ENCODE assay signal across 8 cellular contexts in the genomic region with DNA sequence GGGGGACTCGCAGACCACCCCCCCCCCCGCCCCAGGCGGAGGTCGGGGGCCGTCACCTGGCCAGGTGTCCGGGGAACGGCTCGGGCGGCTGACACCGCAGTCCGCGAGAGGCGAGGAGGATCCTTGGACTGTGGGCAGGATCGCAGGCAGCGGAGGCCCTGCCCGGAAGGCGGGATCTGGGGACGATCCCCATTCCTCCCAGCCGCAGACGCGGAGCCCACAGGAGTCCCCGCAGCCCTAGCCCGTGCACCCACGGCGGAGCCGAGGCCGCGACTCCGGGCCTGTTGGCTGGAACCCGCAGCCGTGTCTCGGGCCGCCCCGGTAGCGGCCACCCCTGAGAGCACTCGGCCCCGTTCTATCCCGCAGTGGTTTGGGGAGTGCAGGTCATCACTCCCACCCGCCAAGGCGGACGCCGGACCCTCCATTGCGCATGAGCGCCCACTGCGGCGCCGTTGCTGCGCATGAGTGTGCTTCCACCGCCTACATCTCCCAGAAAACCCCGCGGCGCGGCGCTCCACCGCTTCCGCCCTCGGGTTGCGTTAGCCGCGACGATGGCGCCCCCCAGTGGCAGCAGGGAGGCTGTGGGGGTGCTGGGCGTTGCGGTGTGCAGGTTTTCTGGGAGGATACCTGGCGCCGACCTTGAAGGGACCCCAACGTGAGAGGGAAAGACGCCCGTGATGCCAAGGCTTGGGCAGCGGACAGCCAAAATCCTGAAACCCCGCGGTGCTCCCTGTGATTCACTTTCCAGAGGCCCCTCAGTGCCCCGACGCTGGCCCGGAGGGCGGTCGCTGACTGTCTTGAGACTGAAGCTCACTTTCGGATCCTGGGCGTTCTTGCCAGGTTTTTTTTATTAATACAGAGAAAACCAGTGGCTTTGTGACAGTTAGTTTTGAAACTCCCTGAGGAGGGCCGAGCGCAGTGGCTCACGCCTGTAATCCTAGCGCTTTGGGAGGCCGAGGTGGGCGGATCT. TPM values are rescaled to one million over a fixed set of nuclear protein-coding genes. Genes with fewer than 3 reads are reported as not detected.
A peak's percentile ranks its signal among the peaks of the same experiment; 100 is the strongest.
DNase-seq lines count a peak whose midpoint lies in the region; ATAC-seq, FAIRE-seq and TF ChIP-seq lines count a peak whose summit lies in the region.

No MANE protein-coding gene starts in this region.

- H3K9me2 ChIP-seq in Loucy (replicated peaks; ENCODE audit: low read depth, low read length), result no peaks in the 10 kb centered on the region

- TF ChIP-seq POLR2A in thyroid gland (IDR thresholded peaks at IDR 0.05), result peak; percentile 18 to 89

- H3K4me3 ChIP-seq in Loucy (ENCODE audit: low read length, poor library complexity, severe bottlenecking) (peak overlapping the region; percentile 100), adipocyte (ENCODE audit: low read length) (peak overlapping the region; percentile 91), cardiac muscle cell (peak overlapping the region; percentile 92), pancreas (peak overlapping the region; percentile 51 to 100 (median 94)), thyroid gland (replicated peaks in 1 of 3) (peak overlapping the region; percentile 82 to 98 (median 92))

- no peaks in the 10 kb centered on the region for H3K9me3 ChIP-seq in Loucy (ENCODE audit: insufficient read depth, low read depth, low read length)
- peaks cover 6% of the 10 kb centered on the region for H3K9me3 ChIP-seq in adipocyte (ENCODE audit: control insufficient read depth, low read length)
- no peaks in the 10 kb centered on the region for H3K9me3 ChIP-seq in cardiac muscle cell (ENCODE audit: low read depth)
- H3K9me3 ChIP-seq in pancreas, result no peaks in the 10 kb centered on the region
- H3K9me3 ChIP-seq in thyroid gland, result no peaks in the 10 kb centered on the region

- H3K9ac ChIP-seq in Loucy (ENCODE audit: low read depth, low read length, poor library complexity, severe bottlenecking) (peak overlapping the region; percentile 94), adipocyte (ENCODE audit: low read length) (peak overlapping the region; percentile 93)

- no peaks in the 10 kb centered on the region for H4K20me1 ChIP-seq in Loucy (ENCODE audit: insufficient read depth, low read length, poor library complexity, severe bottlenecking)

- H3K79me2 ChIP-seq in Loucy (ENCODE audit: insufficient read depth, low read length), result peaks cover 20% of the 10 kb centered on the region

- no peaks in the 10 kb centered on the region for H3F3A ChIP-seq in Loucy (ENCODE audit: low read depth)

- H3K4me1 ChIP-seq in Loucy (ENCODE audit: insufficient read depth, low read length, poor library complexity, severe bottlenecking) (peaks cover 20% of the 10 kb centered on the region), adipocyte (ENCODE audit: control insufficient read depth, insufficient read depth, low read length) (peaks cover 16% of the 10 kb centered on the region), cardiac muscle cell (ENCODE audit: low read depth) (no peaks in the 10 kb centered on the region), pancreas (peaks cover 0 to 1% (median 0%) of the 10 kb centered on the region in 3 donors), thyroid gland (peaks cover 15 to 30% of the 10 kb centered on the region in 2 donors)

- FAIRE-seq in pancreas (lab: Jason Lieb, UNC), result no peak

- peak overlapping the region; percentile 100 for H2AFZ ChIP-seq in Loucy (ENCODE audit: low read length)

- DNase-seq in Daoy (ENCODE audit: low read depth) (peak; percentile 96), SKM-1 treated with dmso at 0.1 percent for 144 hours (lab: John Stamatoyannopoulos, UW; ENCODE audit: unreplicated experiment) (peak; percentile 31), adipocyte (ENCODE audit: low read depth) (peak; percentile 98), cardiac muscle cell (ENCODE audit: low read depth in 1 of 2, low spot score in 1 of 2) (peak; percentile 97 to 98), pancreas (peak; percentile 93 to 100 (median 96)), thyroid gland (peak; percentile 97 to 98)

- WGBS in pancreas, 2 donors, result 2 to 3% methylated on average over 76 to 85 of the region's 85 CpGs
- WGBS in thyroid gland, 2 donors, result 5 to 6% methylated on average over 24 to 28 of the region's 85 CpGs

- H3K27me3 ChIP-seq in Loucy (ENCODE audit: insufficient read depth, low read length, poor library complexity, severe bottlenecking) (no peaks in the 10 kb centered on the region), adipocyte (replicated peaks; ENCODE audit: control insufficient read depth, insufficient read depth, low read length) (no peaks in the 10 kb centered on the region), cardiac muscle cell (no peaks in the 10 kb centered on the region), pancreas (no peaks in the 10 kb centered on the region), thyroid gland (no peaks in the 10 kb centered on the region)

- H3K4me2 ChIP-seq in Loucy (ENCODE audit: low read depth, low read length, poor library complexity, severe bottlenecking), result peak overlapping the region; percentile 74

- H3K36me3 ChIP-seq in Loucy (ENCODE audit: insufficient read depth, low read length), result no peaks in the 10 kb centered on the region
- H3K36me3 ChIP-seq in adipocyte (ENCODE audit: control insufficient read depth, insufficient read depth, low read length, severe bottlenecking), result no peaks in the 10 kb centered on the region
- H3K36me3 ChIP-seq in cardiac muscle cell, result no peaks in the 10 kb centered on the region
- no peaks in the 10 kb centered on the region for H3K36me3 ChIP-seq in pancreas
- H3K36me3 ChIP-seq in thyroid gland, result no peaks in the 10 kb centered on the region

- peak; percentile 81 for TF ChIP-seq CTCF in Loucy (conservative IDR thresholded peaks at IDR 0.05; ENCODE audit: low read length)
- TF ChIP-seq CTCF in cardiac muscle cell (IDR thresholded peaks at IDR 0.05; ENCODE audit: low read depth, low read length), result peak; percentile 96
- TF ChIP-seq CTCF in pancreas (IDR thresholded peaks at IDR 0.05), result peak; percentile 95 to 98 (median 96)
- peak; percentile 82 to 100 (median 96) for TF ChIP-seq CTCF in thyroid gland (IDR thresholded peaks at IDR 0.05)

- ATAC-seq in GM21737 (IDR thresholded peaks at IDR 0.05; ENCODE audit: unreplicated experiment) (peak; percentile 62), pancreas (peak; percentile 92 to 98 (median 94))

- intact Hi-C loops in pancreas (cut with DNase I) (loop anchor here in 1 of 3 donors (10.0 kb wide), 2 partner anchors 130 to 410 kb away; partner anchors contain the start of gene ZNF776), thyroid gland (cut with DNase I) (loop anchor here (5.0 kb wide), 2 partner anchors 58 to 133 kb away; partner anchors contain the start of gene ZSCAN18)

- H3K27ac ChIP-seq in cardiac muscle cell (peak overlapping the region; percentile 94), pancreas (peak overlapping the region; percentile 79 to 88 (median 84)), thyroid gland (peak overlapping the region; percentile 96 to 99 (median 97))

RNA-seq across cellular contexts. Expression of gene ZNF329, which starts 4.4 kb away (rescaled TPM):
- total RNA-seq in Daoy (2014; rRNA removed; shearing (Covaris generic)), result 1.3 and 1.8 TPM in 2 replicates
- total RNA-seq in cardiac muscle cell (27.8 and 29.6 TPM in 2 replicates), pancreas (1 to 10 TPM; 2.3 to 6.2 (median 3.4) TPM), thyroid gland (10 to 100 TPM; 15.6 to 20.6 (median 17.6) TPM)
- polyA plus RNA-seq in cardiac muscle cell (5.2 and 12.8 TPM in 2 replicates), pancreas (1 to 10 TPM; 2.2 to 4.1 TPM)

RNA-seq across cellular contexts. Expression of gene ZNF274, which starts 27.9 kb away (rescaled TPM):
- total RNA-seq in Daoy (2014; rRNA removed; shearing (Covaris generic)), result 23.9 and 30.7 TPM in 2 replicates
- total RNA-seq in cardiac muscle cell (40.3 and 50.1 TPM in 2 replicates), pancreas (10 to 100 TPM in 2 of 6 donors, 1 to 10 TPM in 4; 6.4 to 13.0 (median 7.3) TPM), thyroid gland (10 to 100 TPM; 43.0 to 75.3 (median 49.9) TPM)
- polyA plus RNA-seq in cardiac muscle cell (42.8 and 45.4 TPM in 2 replicates), pancreas (10 to 100 TPM in 1 of 2 donors, 1 to 10 TPM in 1; 8.3 to 15.1 TPM)

RNA-seq across cellular contexts. Expression of gene ZSCAN18, which starts 56.9 kb away (rescaled TPM):
- 7.7 and 8.0 TPM in 2 replicates for total RNA-seq in Daoy (2014; rRNA removed; shearing (Covaris generic))
- 173 and 243 TPM in 2 replicates for total RNA-seq in cardiac muscle cell
- polyA plus RNA-seq in cardiac muscle cell, result 127 and 191 TPM in 2 replicates
- 10 to 100 TPM; 17.3 to 37.4 (median 21.1) TPM for total RNA-seq in pancreas
- polyA plus RNA-seq in pancreas, result 10 to 100 TPM; 39.1 to 93.0 TPM
- 100 to 1,000 TPM; 129 to 150 (median 132) TPM for total RNA-seq in thyroid gland

Comparison
In these comparisons a context has a peak if more than half of its experiments do, and no peak if none do; other contexts are left out.
1. Peak in every context shown above with its lines: DNase-seq, ATAC-seq, H3K4me3 ChIP-seq and H3K27ac ChIP-seq.
2. DNase-seq: peak in every context shown above with its lines; median percentile 98 in adipocyte; 98 in cardiac muscle cell; 98 in thyroid gland; 96 in pancreas; 96 in Daoy; 31 in SKM-1 treated with dmso at 0.1 percent for 144 hours.